Comparison of ENCODE assay signal across 27 cellular contexts in genomic region chrX:338836-339400, GRCh38. TPM values are rescaled to one million over a fixed set of nuclear protein-coding genes. Genes with fewer than 3 reads are reported as not detected.
DNase-seq lines count a peak whose midpoint lies in the region; ATAC-seq, FAIRE-seq and TF ChIP-seq lines count a peak whose summit lies in the region.
"Had no signal": no experiment of that assay in that cellular context is flagged by ENCODE, and none has a peak within 500 bp of the region (broad histone marks: within the 10 kb centered on the region; RNA-seq: fewer than 3 reads in every experiment).

No MANE protein-coding gene starts in this region.

- H3K4me3 ChIP-seq in H1 (ENCODE audit: extremely low read depth in 1 of 4, insufficient read depth in 2 of 4, low read depth in 3 of 4, low read length in 4 of 4), result no peak overlapping the region
- H3K4me3 ChIP-seq: hepatocyte, pancreas had no signal

- peak in 2 of 3 experiments; percentile 18 to 31; a peak in 2 of 4 replicates for TF ChIP-seq CTCF in H1 (IDR thresholded peaks at IDR 0.05; ENCODE audit: control extremely low read depth in 1 of 3, insufficient read depth in 1 of 3, low read depth in 1 of 3, low read length in 3 of 3)

- no peaks in the 10 kb centered on the region for H3K79me2 ChIP-seq in H1 (ENCODE audit: control insufficient read depth in 1 of 2, insufficient read depth in 2 of 2, low read length in 2 of 2)
- H3K79me2 ChIP-seq: hepatocyte had no signal

- no peaks in the 10 kb centered on the region for H3K23me2 ChIP-seq in H1 (ENCODE audit: low read depth, low read length)

- peak in 1 of 2 experiments; percentile 39; a peak in 1 of 4 replicates for TF ChIP-seq RAD21 in H1 (IDR thresholded peaks at IDR 0.05 in 1 of 2, conservative IDR thresholded peaks at IDR 0.05 in 1 of 2; ENCODE audit: low read depth in 2 of 2, low read length in 2 of 2)

- TF ChIP-seq POLR2A in H1 (IDR thresholded peaks at IDR 0.05; ENCODE audit: control extremely low read depth in 1 of 2, low read depth in 2 of 2, low read length in 2 of 2), result no peak
- no peak for TF ChIP-seq POLR2A in GM12892 (IDR thresholded peaks at IDR 0.05; ENCODE audit: low read depth, low read length)

- H2BK120ac ChIP-seq in H1 (replicated peaks; ENCODE audit: low read depth, low read length), result no peak overlapping the region

- H3K4me3 Mint-ChIP-seq in stimulated activated naive CD8-positive, alpha-beta T cell treated with anti-CD3 and anti-CD28 coated beads, Interleukin-15, amount 100 ng/mL, for 72 hours, result no peak overlapping the region
- H3K4me3 Mint-ChIP-seq in natural killer cell treated with Interleukin-12 subunit alpha and Interleukin-12 subunit beta and Interleukin-15 and Interleukin-18, amount 100 ng/mL, for 72 hours, result no peak overlapping the region
- H3K4me3 Mint-ChIP-seq: brain; immature natural killer cell; nephron; T-helper 2 cell treated with Interferon-gamma antibody and Interleukin-4, amounts not matched to agents 5 μg/mL and 100 μg/mL, for 36 hours had no signal

- no peak overlapping the region for H2AK5ac ChIP-seq in H1 (ENCODE audit: low read depth, low read length)

- FAIRE-seq in H1 (lab: Jason Lieb, UNC) (no peak), GM12892 (lab: Jason Lieb, UNC) (no peak)
- FAIRE-seq: GM12891, pancreas had no signal

- H3K56ac ChIP-seq in H1 (replicated peaks; ENCODE audit: insufficient read length, low read depth, low read length), result no peak overlapping the region

- peaks cover 5 to 40% (median 20%) of the 10 kb centered on the region in 4 experiments; a peak in 5 of 8 replicates for H3K36me3 ChIP-seq in H1 (ENCODE audit: control insufficient read depth in 2 of 4, insufficient read depth in 4 of 4, low read length in 3 of 4)
- H3K36me3 ChIP-seq: pancreas had no signal

- no peak overlapping the region for H2BK12ac ChIP-seq in H1 (ENCODE audit: low read depth, low read length)

- CTCF ChIA-PET in H1 (lab: Charles Lee; ENCODE audit: partially characterized antibody), result no interaction called here

- POLR2A ChIA-PET in H1 (lab: Charles Lee; ENCODE audit: partially characterized antibody), result no interaction called here

- H4K20me1 ChIP-seq in H1 (replicated peaks in 1 of 2; ENCODE audit: control insufficient read depth in 1 of 2, insufficient read depth in 2 of 2, low read length in 2 of 2), result peaks cover 0 to 10% of the 10 kb centered on the region in 2 experiments

- no peak overlapping the region for H3K18ac ChIP-seq in H1 (ENCODE audit: extremely low read depth, low read length)

- H3K27me3 Mint-ChIP-seq in stimulated activated naive CD8-positive, alpha-beta T cell treated with anti-CD3 and anti-CD28 coated beads, Interleukin-15, amount 100 ng/mL, for 72 hours, result no peaks in the 10 kb centered on the region
- H3K27me3 Mint-ChIP-seq in natural killer cell treated with Interleukin-12 subunit alpha and Interleukin-12 subunit beta and Interleukin-15 and Interleukin-18, amount 100 ng/mL, for 72 hours, result no peaks in the 10 kb centered on the region

- peaks cover 0 to 4% of the 10 kb centered on the region in 2 donors for H3K9me3 Mint-ChIP-seq in stimulated activated naive CD8-positive, alpha-beta T cell treated with anti-CD3 and anti-CD28 coated beads, Interleukin-15, amount 100 ng/mL, for 72 hours
- no peaks in the 10 kb centered on the region for H3K9me3 Mint-ChIP-seq in natural killer cell treated with Interleukin-12 subunit alpha and Interleukin-12 subunit beta and Interleukin-15 and Interleukin-18, amount 100 ng/mL, for 72 hours
- H3K9me3 Mint-ChIP-seq: immature natural killer cell had no signal

- no peak overlapping the region for H2BK20ac ChIP-seq in H1 (ENCODE audit: low read length)

- 92% methylated on average over 35 of the region's 44 CpGs; no CpG with 5 or more reads in 1 of the 2 experiments for WGBS in H1 (ENCODE audit: extremely low coverage in 1 of 2, insufficient coverage in 1 of 2, insufficient read length in 1 of 2, insufficient replicate concordance in 2 of 2, low coverage in 1 of 2, low lambda C conversion rate in 2 of 2, missing lambda C conversion rate in 1 of 2), 2 experiments

- no peak overlapping the region for H3K9ac ChIP-seq in H1 (replicated peaks in 1 of 4; ENCODE audit: extremely low read depth in 1 of 4, low read depth in 3 of 4, low read length in 3 of 4)

- no peak overlapping the region for H3K27ac ChIP-seq in H1 (ENCODE audit: low read depth, low read length)
- H3K27ac ChIP-seq: foreskin keratinocyte, hepatocyte, pancreas had no signal

- H3K27ac Mint-ChIP-seq in stimulated activated naive CD8-positive, alpha-beta T cell treated with anti-CD3 and anti-CD28 coated beads, Interleukin-15, amount 100 ng/mL, for 72 hours, result peak overlapping the region in 1 of 2 donors; percentile 82
- H3K27ac Mint-ChIP-seq in natural killer cell treated with Interleukin-12 subunit alpha and Interleukin-12 subunit beta and Interleukin-15 and Interleukin-18, amount 100 ng/mL, for 72 hours, result no peak overlapping the region
- H3K27ac Mint-ChIP-seq: brain; immature natural killer cell; nephron; T-helper 2 cell treated with Interferon-gamma antibody and Interleukin-4, amounts not matched to agents 5 μg/mL and 100 μg/mL, for 36 hours had no signal

- peak; percentile 24 for ATAC-seq in stimulated activated naive CD8-positive, alpha-beta T cell treated with anti-CD3 and anti-CD28 coated beads, Interleukin-15, amount 100 ng/mL, for 72 hours
- no peak for ATAC-seq in stimulated activated naive CD8-positive, alpha-beta T cell treated with anti-CD3 and anti-CD28 coated beads, Interleukin-15, Interleukin-2, amounts not matched to agents 100 U/mL and 50 U/mL, for 24 hours
- no peak for ATAC-seq in natural killer cell treated with Interleukin-12 subunit alpha and Interleukin-12 subunit beta and Interleukin-15 and Interleukin-18, amount 100 ng/mL, for 72 hours
- no peak for ATAC-seq in GM18520 (IDR thresholded peaks at IDR 0.05; ENCODE audit: unreplicated experiment)
- ATAC-seq in HG02981 (IDR thresholded peaks at IDR 0.05; ENCODE audit: unreplicated experiment), result no peak
- ATAC-seq: foreskin keratinocyte, pancreas had no signal

- no peak overlapping the region for H2BK5ac ChIP-seq in H1 (ENCODE audit: low read depth, low read length)

- DNase-seq in stimulated activated naive CD8-positive, alpha-beta T cell treated with anti-CD3 and anti-CD28 coated beads, Interleukin-15, amount 100 ng/mL, for 72 hours, result no peak
- DNase-seq in stimulated activated naive CD8-positive, alpha-beta T cell treated with anti-CD3 and anti-CD28 coated beads, Interleukin-15, Interleukin-2, amounts not matched to agents 100 U/mL and 50 U/mL, for 24 hours, result no peak
- DNase-seq in H1 (ENCODE audit: low read depth in 1 of 2, low spot score in 2 of 2) (no peak), GM12892 (ENCODE audit: insufficient read length) (no peak)
- peak; percentile 51 for DNase-seq in natural killer cell treated with Interleukin-12 subunit alpha and Interleukin-12 subunit beta and Interleukin-15 and Interleukin-18, amount 100 ng/mL, for 72 hours (ENCODE audit: low spot score)
- DNase-seq: ACHN; activated CD4-positive, alpha-beta T cell treated with anti-CD3 and anti-CD28 coated beads, Interleukin-2, amount 50 U/mL, for 1 hour; activated effector memory CD4-positive, alpha-beta T cell treated with Interleukin-2 at 50 U/mL for 16 hours; C1 segment of cervical spinal cord; Calu3; effector CD4-positive, alpha-beta T cell; foreskin keratinocyte; immature natural killer cell; IMR-90; NCI-H1092; NCI-H2029 treated with DMSO at 0.1 percent for 48 hours; NCI-H2227 treated with DMSO at 0.1 percent for 48 hours; RPMI8226; substantia nigra had no signal

- H3K36me3 Mint-ChIP-seq in natural killer cell treated with Interleukin-12 subunit alpha and Interleukin-12 subunit beta and Interleukin-15 and Interleukin-18, amount 100 ng/mL, for 72 hours, result peaks cover 6% of the 10 kb centered on the region

- H4K5ac ChIP-seq in H1 (ENCODE audit: insufficient read length, low read depth, low read length), result no peak overlapping the region

- H3K4ac ChIP-seq in H1 (replicated peaks; ENCODE audit: insufficient read length, low read depth, low read length), result no peak overlapping the region

- no peak overlapping the region for H2AFZ ChIP-seq in H1 (ENCODE audit: low read length)
- H2AFZ ChIP-seq: hepatocyte had no signal

- no peaks in the 10 kb centered on the region; the same call in 1 of the 2 replicates for H3K79me1 ChIP-seq in H1 (ENCODE audit: low read depth, low read length)

- no peak overlapping the region for H2BK15ac ChIP-seq in H1 (ENCODE audit: low read length)

- no peaks in the 10 kb centered on the region for H3K27me3 ChIP-seq in H1 (replicated peaks in 1 of 4; ENCODE audit: control insufficient read depth in 3 of 4, extremely low read depth in 1 of 4, insufficient read depth in 3 of 4, low read length in 3 of 4)
- H3K27me3 ChIP-seq: foreskin keratinocyte, hepatocyte, pancreas had no signal

- no peak overlapping the region for H3K23ac ChIP-seq in H1 (ENCODE audit: insufficient read length)

- H3K4me2 ChIP-seq in H1 (ENCODE audit: insufficient read depth in 1 of 2, low read depth in 2 of 2, low read length in 2 of 2), result no peak overlapping the region
- H3K4me2 ChIP-seq: hepatocyte had no signal

- no peak overlapping the region for H4K8ac ChIP-seq in H1 (ENCODE audit: extremely low read depth, insufficient read depth, low read length)

- no peaks in the 10 kb centered on the region for H3K4me1 ChIP-seq in H1 (replicated peaks in 1 of 4; ENCODE audit: control insufficient read depth in 3 of 4, insufficient read depth in 4 of 4, low read length in 3 of 4)
- H3K4me1 ChIP-seq: foreskin keratinocyte, pancreas had no signal

- H4K91ac ChIP-seq in H1 (replicated peaks; ENCODE audit: insufficient read length, low read length), result no peak overlapping the region

- no peaks in the 10 kb centered on the region; a peak in 1 of 4 replicates for H3K9me3 ChIP-seq in H1 (ENCODE audit: insufficient read depth in 2 of 2, low read depth in 1 of 2, low read length in 1 of 2)
- H3K9me3 ChIP-seq: pancreas had no signal

- TF ChIP-seq EP300 in H1 (IDR thresholded peaks at IDR 0.05; ENCODE audit: borderline replicate concordance in 1 of 2, low read depth in 2 of 2, low read length in 2 of 2), result no peak

- H3K4me1 Mint-ChIP-seq in stimulated activated naive CD8-positive, alpha-beta T cell treated with anti-CD3 and anti-CD28 coated beads, Interleukin-15, amount 100 ng/mL, for 72 hours, result no peaks in the 10 kb centered on the region
- H3K4me1 Mint-ChIP-seq in natural killer cell treated with Interleukin-12 subunit alpha and Interleukin-12 subunit beta and Interleukin-15 and Interleukin-18, amount 100 ng/mL, for 72 hours (ENCODE audit: low read depth in 2 of 2), result no peaks in the 10 kb centered on the region
- H3K4me1 Mint-ChIP-seq: brain, nephron had no signal

- H3K14ac ChIP-seq in H1 (ENCODE audit: insufficient read length), result no peak overlapping the region

RNA-seq across cellular contexts. Expression of gene GTPBP6, which starts 20.3 kb away (rescaled TPM):
- 55.4 and 57.1 TPM in 2 replicates for total RNA-seq in H1 (2021; fragmentation: NEBNext Ultra II Directional; extraction: Animal tissue kit (Norgen Biotek cat#: 25700))
- 33.9 and 59.0 TPM in 2 replicates for polyA plus RNA-seq in H1 (2011; rRNA removed)
- 56.3 TPM for polyA plus RNA-seq in H1 (2011; cell fraction: cytosol; rRNA removed)
- 61.5 TPM for polyA plus RNA-seq in H1 (2011; cell fraction: nucleus; rRNA removed)
- 26.6 to 55.2 TPM (median 54.8 TPM) in 4 replicates for polyA plus RNA-seq in H1 (2012, experiment 1 of 2)
- 40.7 TPM for polyA plus RNA-seq in H1 (2012, experiment 2 of 2)
- 35.4 TPM for polyA plus RNA-seq in H1 (2013, experiment 1 of 2)
- polyA plus RNA-seq in H1 (2013, experiment 2 of 2), result 32.3 TPM
- polyA minus RNA-seq in H1 (2011; rRNA and poly(A)+ RNA removed), result 17.9 and 18.5 TPM in 2 replicates
- polyA minus RNA-seq in H1 (2011; cell fraction: cytosol; rRNA and poly(A)+ RNA removed), result 23.8 TPM
- polyA minus RNA-seq in H1 (2011; cell fraction: nucleus; rRNA and poly(A)+ RNA removed), result 18.8 TPM
- total RNA-seq in natural killer cell treated with Interleukin-12 subunit alpha and Interleukin-12 subunit beta and Interleukin-15 and Interleukin-18, amount 100 ng/mL, for 72 hours, result 10 to 100 TPM; 45.8 to 69.6 TPM
- polyA plus RNA-seq in GM12892 (2012; ENCODE audit: missing spikeins), result 13.4 TPM

RNA-seq across cellular contexts. Expression of gene PPP2R3B, which starts 47.8 kb away (rescaled TPM):
- 84.3 and 86.7 TPM in 2 replicates for total RNA-seq in H1 (2021; fragmentation: NEBNext Ultra II Directional; extraction: Animal tissue kit (Norgen Biotek cat#: 25700))
- 47.6 and 80.1 TPM in 2 replicates for polyA plus RNA-seq in H1 (2011; rRNA removed)
- polyA plus RNA-seq in H1 (2011; cell fraction: cytosol; rRNA removed), result 74.0 TPM
- polyA plus RNA-seq in H1 (2011; cell fraction: nucleus; rRNA removed), result 265 TPM
- polyA plus RNA-seq in H1 (2012, experiment 1 of 2), result 46.6 to 79.9 TPM (median 73.3 TPM) in 4 replicates
- 48.0 TPM for polyA plus RNA-seq in H1 (2012, experiment 2 of 2)
- polyA plus RNA-seq in H1 (2013, experiment 1 of 2), result 41.6 TPM
- 37.4 TPM for polyA plus RNA-seq in H1 (2013, experiment 2 of 2)
- polyA minus RNA-seq in H1 (2011; rRNA and poly(A)+ RNA removed), result 39.1 and 49.9 TPM in 2 replicates
- 56.4 TPM for polyA minus RNA-seq in H1 (2011; cell fraction: cytosol; rRNA and poly(A)+ RNA removed)
- polyA minus RNA-seq in H1 (2011; cell fraction: nucleus; rRNA and poly(A)+ RNA removed), result 122 TPM
- 10 to 100 TPM; 12.0 to 38.8 TPM for total RNA-seq in natural killer cell treated with Interleukin-12 subunit alpha and Interleukin-12 subunit beta and Interleukin-15 and Interleukin-18, amount 100 ng/mL, for 72 hours
- polyA plus RNA-seq in GM12892 (2012; ENCODE audit: missing spikeins), result 8.5 TPM

RNA-seq across cellular contexts. Expression of gene PLCXD1, which starts 57.7 kb away (rescaled TPM):
- total RNA-seq in H1 (2021; fragmentation: NEBNext Ultra II Directional; extraction: Animal tissue kit (Norgen Biotek cat#: 25700)), result 124 and 128 TPM in 2 replicates
- polyA plus RNA-seq in H1 (2011; rRNA removed), result 93.6 and 134 TPM in 2 replicates
- polyA plus RNA-seq in H1 (2011; cell fraction: cytosol; rRNA removed), result 112 TPM
- 188 TPM for polyA plus RNA-seq in H1 (2011; cell fraction: nucleus; rRNA removed)
- polyA plus RNA-seq in H1 (2012, experiment 1 of 2), result 100 to 153 TPM (median 126 TPM) in 4 replicates
- 109 TPM for polyA plus RNA-seq in H1 (2012, experiment 2 of 2)
- polyA plus RNA-seq in H1 (2013, experiment 1 of 2), result 53.1 TPM
- 49.5 TPM for polyA plus RNA-seq in H1 (2013, experiment 2 of 2)
- 95.0 and 156 TPM in 2 replicates for polyA minus RNA-seq in H1 (2011; rRNA and poly(A)+ RNA removed)
- 121 TPM for polyA minus RNA-seq in H1 (2011; cell fraction: cytosol; rRNA and poly(A)+ RNA removed)
- polyA minus RNA-seq in H1 (2011; cell fraction: nucleus; rRNA and poly(A)+ RNA removed), result 94.0 TPM
- 10 to 100 TPM; 18.3 to 61.7 TPM for total RNA-seq in natural killer cell treated with Interleukin-12 subunit alpha and Interleukin-12 subunit beta and Interleukin-15 and Interleukin-18, amount 100 ng/mL, for 72 hours
- polyA plus RNA-seq in GM12892 (2012; ENCODE audit: missing spikeins), result 22.1 TPM
